30 cellular contexts compared by ENCODE assay signal in the genomic region with DNA sequence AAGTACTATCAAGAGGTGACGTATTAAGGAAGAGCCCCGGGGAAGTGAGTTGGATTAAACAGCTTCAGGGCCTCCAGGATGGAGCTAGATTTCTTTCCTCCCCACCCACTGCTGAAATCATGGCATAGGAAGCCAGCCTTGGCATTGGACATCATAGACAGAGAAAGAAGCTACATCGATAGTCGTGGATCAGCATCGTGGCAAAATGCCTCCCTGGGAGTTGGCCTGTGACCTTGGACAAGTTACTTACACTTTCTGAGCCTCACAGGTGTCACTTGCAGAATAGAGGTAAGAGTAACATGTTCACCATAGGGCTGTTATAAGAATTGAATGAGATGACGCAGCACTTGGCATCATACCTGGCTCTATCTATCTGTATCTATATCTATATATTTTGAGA. TPM values are rescaled to one million over a fixed set of nuclear protein-coding genes. Genes with fewer than 3 reads are reported as not detected.
"Had no signal": no experiment of that assay in that cellular context is flagged by ENCODE, and none has a peak within 500 bp of the region (broad histone marks: within the 10 kb centered on the region; RNA-seq: fewer than 3 reads in every experiment).

No MANE protein-coding gene starts in this region.

- DNase-seq: glutamatergic neuron; heart left ventricle; kidney; left lung; midbrain; mucosa of descending colon; naive thymus-derived CD4-positive, alpha-beta T cell; ovary; right lobe of liver; small intestine; spleen; stimulated activated CD4-positive, alpha-beta T cell treated with anti-CD3 and anti-CD28 coated beads, Interleukin-4, amount 100 ng/mL, for 24 hours; stimulated activated naive CD4-positive, alpha-beta T cell; upper lobe of left lung had no signal

- ATAC-seq: heart left ventricle; left lung; naive thymus-derived CD4-positive, alpha-beta T cell; natural killer cell treated with Interleukin-12 subunit alpha and Interleukin-12 subunit beta and Interleukin-15 and Interleukin-18, amount 100 ng/mL, for 72 hours; right lobe of liver; stimulated activated effector memory CD8-positive, alpha-beta T cell treated with anti-CD3 and anti-CD28 coated beads, Interleukin-12 subunit alpha, Interleukin-12 subunit beta, amount 100 ng/mL, for 72 hours had no signal

- H3K27ac ChIP-seq: heart left ventricle, hepatocyte, ovary, right atrium auricular region, right lobe of liver, suprapubic skin, tibial nerve, vagina had no signal

- H3K4me3 ChIP-seq: heart left ventricle, hepatocyte, left lung, lung, mucosa of descending colon, ovary, right atrium auricular region, right lobe of liver, spleen, suprapubic skin, tibial nerve, upper lobe of left lung, vagina had no signal

RNA-seq across cellular contexts. Expression of a gene that starts 5.9 kb away (rescaled TPM):
- total RNA-seq: heart left ventricle; hepatocyte; kidney; left lung; lower leg skin; mesenteric fat pad; myocyte; naive thymus-derived CD4-positive, alpha-beta T cell; natural killer cell treated with Interleukin-12 subunit alpha and Interleukin-12 subunit beta and Interleukin-15 and Interleukin-18, amount 100 ng/mL, for 72 hours; omental fat pad; ovary; renal cortical epithelial cell; right atrium auricular region; spleen; subcutaneous adipose tissue; suprapubic skin; upper lobe of left lung; urinary bladder; vagina had no signal

RNA-seq across cellular contexts. Expression of a gene that starts 13.5 kb away (rescaled TPM):
- total RNA-seq: natural killer cell treated with Interleukin-12 subunit alpha and Interleukin-12 subunit beta and Interleukin-15 and Interleukin-18, amount 100 ng/mL, for 72 hours; progenitor cell of endocrine pancreas had no signal

RNA-seq across cellular contexts. Expression of a gene that starts 45.3 kb away (rescaled TPM):
- total RNA-seq: vagina had no signal
